In the genomic region with DNA sequence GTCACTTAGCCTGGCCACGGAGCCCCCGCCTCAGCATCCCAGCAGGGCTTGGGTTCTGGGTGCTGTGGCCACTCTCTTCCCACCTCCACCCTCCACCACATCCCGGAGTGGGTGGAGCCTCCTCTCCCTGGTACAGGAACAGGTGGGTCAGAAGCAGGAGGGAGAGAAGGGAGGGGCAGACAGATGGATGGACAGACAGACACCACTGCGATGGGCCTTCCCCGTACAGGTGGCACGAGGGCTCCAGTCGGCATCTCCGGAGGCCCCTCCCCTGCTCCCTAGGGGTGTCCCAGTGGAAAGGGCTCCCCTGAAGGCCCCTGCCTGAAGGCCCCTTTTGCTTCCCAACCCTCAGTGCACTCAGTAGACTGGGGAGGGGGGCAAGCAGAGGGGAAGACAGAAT, we compare ENCODE assay signal across 16 cellular contexts.
"Had no signal": no experiment of that assay in that cellular context is flagged by ENCODE, and none has a peak within 500 bp of the region (broad histone marks: within the 10 kb centered on the region; RNA-seq: fewer than 3 reads in every experiment).

No MANE protein-coding gene starts in this region.

- ATAC-seq: activated CD8-positive, alpha-beta memory T cell treated with anti-CD3 and anti-CD28 coated beads, Interleukin-2, amount 10 ng/mL, durations not matched to agents 7 days and 5 days; naive thymus-derived CD8-positive, alpha-beta T cell; psoas muscle; stimulated activated naive CD8-positive, alpha-beta T cell treated with anti-CD3 and anti-CD28 coated beads, Interleukin-15, Interleukin-2, amounts not matched to agents 100 U/mL and 50 U/mL, for 24 hours had no signal

- H3K27me3 ChIP-seq: ovary, uterus had no signal

- H3K4me3 ChIP-seq: esophagus muscularis mucosa, ovary, psoas muscle, tibial artery, uterus had no signal

- H3K36me3 ChIP-seq: esophagus muscularis mucosa, ovary, tibial artery, uterus had no signal

- H3K4me1 ChIP-seq: esophagus muscularis mucosa, psoas muscle, tibial artery, uterus had no signal

- DNase-seq: activated CD4-positive, alpha-beta memory T cell treated with anti-CD3 and anti-CD28 coated beads, Interleukin-2, amount 10 ng/mL, durations not matched to agents 7 days and 5 days; activated CD4-positive, alpha-beta T cell treated with anti-CD3 and anti-CD28 coated beads for 48 hours; activated CD4-positive, CD25-positive, alpha-beta regulatory T cell; activated CD8-positive, alpha-beta memory T cell treated with anti-CD3 and anti-CD28 coated beads, Interleukin-2, amount 10 ng/mL, durations not matched to agents 7 days and 5 days; effector CD8-positive, alpha-beta T cell; immature natural killer cell; mesenchymal stem cell; naive thymus-derived CD8-positive, alpha-beta T cell; ovary; right cardiac atrium; stimulated activated naive CD8-positive, alpha-beta T cell treated with anti-CD3 and anti-CD28 coated beads, Interleukin-15, Interleukin-2, amounts not matched to agents 100 U/mL and 50 U/mL, for 24 hours; substantia nigra; tibial artery; uterus had no signal

- H3K9me3 ChIP-seq: esophagus muscularis mucosa, ovary, psoas muscle, tibial artery, uterus had no signal

- H3K27ac ChIP-seq: esophagus muscularis mucosa, ovary, psoas muscle, tibial artery, uterus had no signal
